Comparison of ENCODE assay signal across 16 cellular contexts in the genomic region with DNA sequence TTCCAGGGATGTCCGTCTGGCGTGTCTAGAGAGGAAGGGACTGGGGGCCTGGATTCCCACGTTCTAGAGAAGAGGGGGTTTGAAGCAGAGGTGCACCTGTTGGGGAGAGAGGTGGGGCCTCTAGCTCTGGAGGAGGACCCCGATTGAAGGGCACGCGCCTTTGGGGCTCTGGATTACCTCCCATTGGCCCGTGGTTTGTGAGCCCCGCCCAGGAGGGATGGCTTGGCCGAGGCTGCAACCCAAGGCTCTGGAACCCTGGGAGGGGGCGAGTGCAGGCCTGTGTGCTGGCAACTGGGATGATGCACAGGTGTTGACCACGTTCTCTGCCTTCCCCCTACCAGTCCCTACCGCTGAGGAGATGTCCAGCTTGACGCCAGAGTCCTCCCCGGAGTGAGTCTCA. TPM values are rescaled to one million over a fixed set of nuclear protein-coding genes. Genes with fewer than 3 reads are reported as not detected.
"Had no signal": no experiment of that assay in that cellular context is flagged by ENCODE, and none has a peak within 500 bp of the region (broad histone marks: within the 10 kb centered on the region; RNA-seq: fewer than 3 reads in every experiment).

No MANE protein-coding gene starts in this region.

- H3K27me3 ChIP-seq: ascending aorta, heart right ventricle, right atrium auricular region had no signal

- H3K9me3 Mint-ChIP-seq: activated naive CD4-positive, alpha-beta T cell treated with anti-CD3 and anti-CD28 coated beads, Interleukin-2, amount 50 U/mL, for 24 hours; naive B cell; neural crest cell; stimulated activated naive CD8-positive, alpha-beta T cell treated with anti-CD3 and anti-CD28 coated beads, Interleukin-15, amount 100 ng/mL, for 72 hours; T-helper 1 cell treated with Interleukin-12 subunit alpha and Interleukin-12 subunit beta and Interleukin-4 antibody, amounts not matched to agents 30 μg/mL and 1 μg/mL, for 36 hours; type B pancreatic cell had no signal

- H3K27me3 Mint-ChIP-seq: activated naive CD4-positive, alpha-beta T cell treated with anti-CD3 and anti-CD28 coated beads, Interleukin-2, amount 50 U/mL, for 24 hours; naive B cell; stimulated activated naive CD8-positive, alpha-beta T cell treated with anti-CD3 and anti-CD28 coated beads, Interleukin-15, amount 100 ng/mL, for 72 hours; type B pancreatic cell had no signal

- H3K36me3 Mint-ChIP-seq: activated naive CD4-positive, alpha-beta T cell treated with anti-CD3 and anti-CD28 coated beads, Interleukin-2, amount 50 U/mL, for 24 hours; naive B cell had no signal

- H3K4me3 Mint-ChIP-seq: activated naive CD4-positive, alpha-beta T cell treated with anti-CD3 and anti-CD28 coated beads, Interleukin-2, amount 50 U/mL, for 24 hours; stimulated activated naive CD8-positive, alpha-beta T cell treated with anti-CD3 and anti-CD28 coated beads, Interleukin-15, amount 100 ng/mL, for 72 hours; T-helper 1 cell treated with Interleukin-12 subunit alpha and Interleukin-12 subunit beta and Interleukin-4 antibody, amounts not matched to agents 30 μg/mL and 1 μg/mL, for 36 hours; type B pancreatic cell had no signal

- H3K9me3 ChIP-seq: ascending aorta, mucosa of descending colon, prostate gland, right atrium auricular region had no signal

- H3K4me1 ChIP-seq: prostate gland had no signal

- DNase-seq: activated gamma-delta T cell had no signal

- H3K36me3 ChIP-seq: prostate gland had no signal

- H3K27ac ChIP-seq: ascending aorta, coronary artery, heart right ventricle, prostate gland, right atrium auricular region had no signal

- H3K4me3 ChIP-seq: ascending aorta, coronary artery, heart right ventricle, mucosa of descending colon, prostate gland, right atrium auricular region had no signal

- H3K27ac Mint-ChIP-seq: stimulated activated naive CD8-positive, alpha-beta T cell treated with anti-CD3 and anti-CD28 coated beads, Interleukin-15, amount 100 ng/mL, for 72 hours; type B pancreatic cell had no signal

RNA-seq across cellular contexts. Expression of a gene that starts 20.2 kb away (rescaled TPM):
- total RNA-seq: ascending aorta, esophagus mucosa, neural crest cell, osteocyte, prostate gland, temporal lobe had no signal
